In the genomic region with DNA sequence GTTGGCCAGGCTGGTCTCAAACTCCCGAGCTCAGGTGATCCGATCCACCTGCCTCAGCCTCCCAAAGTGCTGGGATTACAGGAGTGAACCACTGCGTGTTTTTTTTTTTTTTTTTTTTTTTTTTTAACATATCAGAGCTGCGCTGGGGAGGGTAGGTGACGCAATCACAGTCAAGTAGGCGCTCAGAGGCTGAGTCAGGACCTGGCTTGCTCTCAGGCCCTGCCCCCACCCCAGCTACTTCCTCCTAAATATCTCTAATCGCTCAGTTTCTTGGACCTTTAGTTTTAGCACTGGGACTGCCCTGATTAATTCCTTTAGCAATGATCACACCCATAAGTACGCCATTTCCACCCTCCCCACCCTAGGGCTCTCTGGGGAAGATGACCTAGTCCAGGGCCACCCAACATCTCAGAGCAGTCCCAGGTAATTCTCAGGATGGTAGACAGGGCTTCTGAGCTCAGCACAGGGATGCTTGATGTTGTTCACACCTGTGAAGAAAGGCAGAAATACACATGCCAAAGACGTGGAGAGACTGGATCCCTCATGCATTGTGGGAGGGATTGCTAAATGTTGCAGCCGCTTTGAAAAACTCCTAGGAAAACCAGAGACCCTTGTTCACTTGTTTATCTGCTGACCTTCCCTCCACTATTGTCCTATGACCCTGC, we compare ENCODE assay signal across 2 cellular contexts.
TF ChIP-seq lines count a peak whose summit lies in the region.

No MANE protein-coding gene starts in this region.

TF ChIP-seq in SK-N-SH treated with all-trans-retinoic acid at 6 μM for 48 hours, 23 proteins besides CTCF, POLR2A, EP300 and RAD21 (continued from another document):
- TF ChIP-seq CSRNP3 (CRISPR knock-in tag; IDR thresholded peaks at IDR 0.05) (no peak), ZNF8 (CRISPR knock-in tag; IDR thresholded peaks at IDR 0.05) (no peak), ZNF70 (CRISPR knock-in tag; IDR thresholded peaks at IDR 0.05) (no peak), ZFP3 (CRISPR knock-in tag; IDR thresholded peaks at IDR 0.05) (no peak)
- TF ChIP-seq, protein P1, sequence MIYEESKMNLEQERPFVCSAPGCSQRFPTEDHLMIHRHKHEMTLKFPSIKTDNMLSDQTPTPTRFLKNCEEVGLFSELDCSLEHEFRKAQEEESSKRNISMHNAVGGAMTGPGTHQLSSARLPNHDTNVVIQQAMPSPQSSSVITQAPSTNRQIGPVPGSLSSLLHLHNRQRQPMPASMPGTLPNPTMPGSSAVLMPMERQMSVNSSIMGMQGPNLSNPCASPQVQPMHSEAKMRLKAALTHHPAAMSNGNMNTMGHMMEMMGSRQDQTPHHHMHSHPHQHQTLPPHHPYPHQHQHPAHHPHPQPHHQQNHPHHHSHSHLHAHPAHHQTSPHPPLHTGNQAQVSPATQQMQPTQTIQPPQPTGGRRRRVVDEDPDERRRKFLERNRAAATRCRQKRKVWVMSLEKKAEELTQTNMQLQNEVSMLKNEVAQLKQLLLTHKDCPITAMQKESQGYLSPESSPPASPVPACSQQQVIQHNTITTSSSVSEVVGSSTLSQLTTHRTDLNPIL (CRISPR knock-in tag; IDR thresholded peaks at IDR 0.05; ENCODE audit: low read depth): no peak
- TF ChIP-seq, protein P2, sequence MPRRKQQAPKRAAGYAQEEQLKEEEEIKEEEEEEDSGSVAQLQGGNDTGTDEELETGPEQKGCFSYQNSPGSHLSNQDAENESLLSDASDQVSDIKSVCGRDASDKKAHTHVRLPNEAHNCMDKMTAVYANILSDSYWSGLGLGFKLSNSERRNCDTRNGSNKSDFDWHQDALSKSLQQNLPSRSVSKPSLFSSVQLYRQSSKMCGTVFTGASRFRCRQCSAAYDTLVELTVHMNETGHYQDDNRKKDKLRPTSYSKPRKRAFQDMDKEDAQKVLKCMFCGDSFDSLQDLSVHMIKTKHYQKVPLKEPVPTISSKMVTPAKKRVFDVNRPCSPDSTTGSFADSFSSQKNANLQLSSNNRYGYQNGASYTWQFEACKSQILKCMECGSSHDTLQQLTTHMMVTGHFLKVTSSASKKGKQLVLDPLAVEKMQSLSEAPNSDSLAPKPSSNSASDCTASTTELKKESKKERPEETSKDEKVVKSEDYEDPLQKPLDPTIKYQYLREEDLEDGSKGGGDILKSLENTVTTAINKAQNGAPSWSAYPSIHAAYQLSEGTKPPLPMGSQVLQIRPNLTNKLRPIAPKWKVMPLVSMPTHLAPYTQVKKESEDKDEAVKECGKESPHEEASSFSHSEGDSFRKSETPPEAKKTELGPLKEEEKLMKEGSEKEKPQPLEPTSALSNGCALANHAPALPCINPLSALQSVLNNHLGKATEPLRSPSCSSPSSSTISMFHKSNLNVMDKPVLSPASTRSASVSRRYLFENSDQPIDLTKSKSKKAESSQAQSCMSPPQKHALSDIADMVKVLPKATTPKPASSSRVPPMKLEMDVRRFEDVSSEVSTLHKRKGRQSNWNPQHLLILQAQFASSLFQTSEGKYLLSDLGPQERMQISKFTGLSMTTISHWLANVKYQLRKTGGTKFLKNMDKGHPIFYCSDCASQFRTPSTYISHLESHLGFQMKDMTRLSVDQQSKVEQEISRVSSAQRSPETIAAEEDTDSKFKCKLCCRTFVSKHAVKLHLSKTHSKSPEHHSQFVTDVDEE (CRISPR knock-in tag; IDR thresholded peaks at IDR 0.05): no peak
TF ChIP-seq in SK-N-SH treated with all-trans-retinoic acid at 6 μM for 48 hours: peak in this region for 0.

TF ChIP-seq in HepG2, 621 proteins besides CTCF, POLR2A, EP300 and RAD21 (continued from another document):
- TF ChIP-seq ZNF281 (CRISPR knock-in tag; IDR thresholded peaks at IDR 0.05; ENCODE audit: borderline replicate concordance): peak; percentile 49; the same call in 1 of the 2 replicates
- TF ChIP-seq, protein P3, sequence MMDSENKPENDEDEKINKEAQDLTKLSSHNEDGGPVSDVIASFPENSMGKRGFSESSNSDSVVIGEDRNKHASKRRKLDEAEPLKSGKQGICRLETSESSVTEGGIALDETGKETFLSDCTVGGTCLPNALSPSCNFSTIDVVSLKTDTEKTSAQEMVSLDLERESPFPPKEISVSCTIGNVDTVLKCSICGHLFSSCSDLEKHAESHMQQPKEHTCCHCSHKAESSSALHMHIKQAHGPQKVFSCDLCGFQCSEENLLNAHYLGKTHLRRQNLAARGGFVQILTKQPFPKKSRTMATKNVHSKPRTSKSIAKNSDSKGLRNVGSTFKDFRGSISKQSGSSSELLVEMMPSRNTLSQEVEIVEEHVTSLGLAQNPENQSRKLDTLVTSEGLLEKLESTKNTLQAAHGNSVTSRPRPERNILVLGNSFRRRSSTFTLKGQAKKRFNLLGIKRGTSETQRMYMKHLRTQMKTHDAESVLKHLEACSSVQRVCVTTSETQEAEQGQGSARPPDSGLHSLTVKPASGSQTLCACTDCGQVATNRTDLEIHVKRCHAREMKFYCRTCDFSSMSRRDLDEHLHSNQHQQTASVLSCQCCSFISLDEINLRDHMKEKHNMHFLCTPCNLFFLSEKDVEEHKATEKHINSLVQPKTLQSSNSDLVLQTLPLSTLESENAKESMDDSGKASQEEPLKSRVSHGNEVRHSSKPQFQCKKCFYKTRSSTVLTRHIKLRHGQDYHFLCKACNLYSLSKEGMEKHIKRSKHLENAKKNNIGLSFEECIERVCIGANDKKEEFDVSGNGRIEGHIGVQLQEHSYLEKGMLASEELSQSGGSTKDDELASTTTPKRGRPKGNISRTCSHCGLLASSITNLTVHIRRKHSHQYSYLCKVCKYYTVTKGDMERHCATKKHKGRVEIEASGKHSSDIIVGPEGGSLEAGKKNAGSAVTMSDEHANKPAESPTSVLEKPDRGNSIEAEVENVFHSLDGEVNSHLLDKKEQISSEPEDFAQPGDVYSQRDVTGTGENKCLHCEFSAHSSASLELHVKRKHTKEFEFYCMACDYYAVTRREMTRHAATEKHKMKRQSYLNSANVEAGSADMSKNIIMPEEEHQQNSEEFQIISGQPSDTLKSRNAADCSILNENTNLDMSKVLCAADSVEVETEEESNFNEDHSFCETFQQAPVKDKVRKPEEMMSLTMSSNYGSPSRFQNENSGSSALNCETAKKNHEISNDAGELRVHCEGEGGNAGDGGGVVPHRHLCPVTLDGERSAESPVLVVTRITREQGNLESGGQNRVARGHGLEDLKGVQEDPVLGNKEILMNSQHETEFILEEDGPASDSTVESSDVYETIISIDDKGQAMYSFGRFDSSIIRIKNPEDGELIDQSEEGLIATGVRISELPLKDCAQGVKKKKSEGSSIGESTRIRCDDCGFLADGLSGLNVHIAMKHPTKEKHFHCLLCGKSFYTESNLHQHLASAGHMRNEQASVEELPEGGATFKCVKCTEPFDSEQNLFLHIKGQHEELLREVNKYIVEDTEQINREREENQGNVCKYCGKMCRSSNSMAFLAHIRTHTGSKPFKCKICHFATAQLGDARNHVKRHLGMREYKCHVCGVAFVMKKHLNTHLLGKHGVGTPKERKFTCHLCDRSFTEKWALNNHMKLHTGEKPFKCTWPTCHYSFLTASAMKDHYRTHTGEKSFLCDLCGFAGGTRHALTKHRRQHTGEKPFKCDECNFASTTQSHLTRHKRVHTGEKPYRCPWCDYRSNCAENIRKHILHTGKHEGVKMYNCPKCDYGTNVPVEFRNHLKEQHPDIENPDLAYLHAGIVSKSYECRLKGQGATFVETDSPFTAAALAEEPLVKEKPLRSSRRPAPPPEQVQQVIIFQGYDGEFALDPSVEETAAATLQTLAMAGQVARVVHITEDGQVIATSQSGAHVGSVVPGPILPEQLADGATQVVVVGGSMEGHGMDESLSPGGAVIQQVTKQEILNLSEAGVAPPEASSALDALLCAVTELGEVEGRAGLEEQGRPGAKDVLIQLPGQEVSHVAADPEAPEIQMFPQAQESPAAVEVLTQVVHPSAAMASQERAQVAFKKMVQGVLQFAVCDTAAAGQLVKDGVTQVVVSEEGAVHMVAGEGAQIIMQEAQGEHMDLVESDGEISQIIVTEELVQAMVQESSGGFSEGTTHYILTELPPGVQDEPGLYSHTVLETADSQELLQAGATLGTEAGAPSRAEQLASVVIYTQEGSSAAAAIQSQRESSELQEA (CRISPR knock-in tag; IDR thresholded peaks at IDR 0.05; ENCODE audit: not compliant biosample characterization): no peak
- TF ChIP-seq CEBPB (IDR thresholded peaks at IDR 0.05; ENCODE audit: borderline replicate concordance, low read depth, low read length): peak; percentile 75; the same call in 1 of the 2 replicates
- peak; percentile 63 for TF ChIP-seq FOSL2 (CRISPR knock-in tag; IDR thresholded peaks at IDR 0.05)
- TF ChIP-seq ZNF503 (CRISPR knock-in tag; IDR thresholded peaks at IDR 0.05): no peak
- TF ChIP-seq SATB2 (CRISPR knock-in tag; IDR thresholded peaks at IDR 0.05): no peak
- TF ChIP-seq ZFP36 (IDR thresholded peaks at IDR 0.05; ENCODE audit: borderline replicate concordance, low read depth, low read length, partially characterized antibody): no peak
- no peak for TF ChIP-seq IRF9 (CRISPR knock-in tag; IDR thresholded peaks at IDR 0.05; ENCODE audit: borderline replicate concordance)
